ENCODE assay signal across 12 cellular contexts in genomic region chr9:96015876-96016686, GRCh38.
DNase-seq lines count a peak whose midpoint lies in the region; ATAC-seq and TF ChIP-seq lines count a peak whose summit lies in the region.
"Had no signal": no experiment of that assay in that cellular context is flagged by ENCODE, and none has a peak within 500 bp of the region (broad histone marks: within the 10 kb centered on the region; RNA-seq: fewer than 3 reads in every experiment).

No MANE protein-coding gene starts in this region.

- peak overlapping the region; percentile 65 for H3K27ac ChIP-seq in CD4-positive, CD25-positive, alpha-beta regulatory T cell (ENCODE audit: insufficient read depth, low read length, poor library complexity, severe bottlenecking)
- H3K27ac ChIP-seq in Peyer's patch: peak overlapping the region; percentile 33 to 73 (median 65)
- H3K27ac ChIP-seq: C4-2B, vagina had no signal

- H3K9me3 Mint-ChIP-seq in CD4-positive, CD25-positive, alpha-beta regulatory T cell: peaks cover 0 to 3% (median 0%) of the 10 kb centered on the region in 7 donors
- no peaks in the 10 kb centered on the region for H3K9me3 Mint-ChIP-seq in central memory CD8-positive, alpha-beta T cell

- peaks cover 48% of the 10 kb centered on the region for H3K4me1 ChIP-seq in CD4-positive, CD25-positive, alpha-beta regulatory T cell (ENCODE audit: control insufficient read depth, insufficient read depth, low read length, poor library complexity, severe bottlenecking)
- peaks cover 0 to 6% (median 0%) of the 10 kb centered on the region in 4 donors for H3K4me1 ChIP-seq in Peyer's patch

- H3K9me3 ChIP-seq in CD4-positive, CD25-positive, alpha-beta regulatory T cell (ENCODE audit: control insufficient read depth in 2 of 2, low read length in 2 of 2): no peaks in the 10 kb centered on the region
- H3K9me3 ChIP-seq in Peyer's patch: no peaks in the 10 kb centered on the region
- H3K9me3 ChIP-seq: vagina had no signal

- no peak for TF ChIP-seq CTCF in Peyer's patch (IDR thresholded peaks at IDR 0.05)

- peaks cover 14% of the 10 kb centered on the region for H3K36me3 Mint-ChIP-seq in CD4-positive, CD25-positive, alpha-beta regulatory T cell
- H3K36me3 Mint-ChIP-seq in central memory CD8-positive, alpha-beta T cell (ENCODE audit: insufficient read depth): peaks cover 8% of the 10 kb centered on the region

- H3K36me3 ChIP-seq in CD4-positive, CD25-positive, alpha-beta regulatory T cell (ENCODE audit: control insufficient read depth, insufficient read depth, low read length): no peaks in the 10 kb centered on the region
- H3K36me3 ChIP-seq in Peyer's patch: peaks cover 0 to 11% (median 0%) of the 10 kb centered on the region in 3 donors
- H3K36me3 ChIP-seq: vagina had no signal

- DNase-seq in CD4-positive, CD25-positive, alpha-beta regulatory T cell: peak in 2 of 3 donors; percentile 58 to 86
- no peak for DNase-seq in Peyer's patch
- no peak for DNase-seq in central memory CD8-positive, alpha-beta T cell (ENCODE audit: low spot score in 2 of 2)
- DNase-seq in NCI-H2171 treated with DMSO at 0.1 percent for 48 hours (lab: John Stamatoyannopoulos, UW): no peak
- no peak for DNase-seq in hepatic stellate cell (ENCODE audit: low spot score)
- DNase-seq: mesenchymal stem cell, NCI-H1694 had no signal

- peaks cover 18% of the 10 kb centered on the region for H3K27me3 Mint-ChIP-seq in CD4-positive, CD25-positive, alpha-beta regulatory T cell
- H3K27me3 Mint-ChIP-seq in central memory CD8-positive, alpha-beta T cell: peaks cover 17% of the 10 kb centered on the region

- ATAC-seq in CD4-positive, CD25-positive, alpha-beta regulatory T cell (ENCODE audit: low read depth in 2 of 2): peak; percentile 26 to 30
- ATAC-seq in GM21367 (IDR thresholded peaks at IDR 0.05; ENCODE audit: unreplicated experiment) (peak; percentile 52), GM19455 (IDR thresholded peaks at IDR 0.05; ENCODE audit: unreplicated experiment) (no peak), HG03175 (IDR thresholded peaks at IDR 0.05; ENCODE audit: unreplicated experiment) (no peak)
- ATAC-seq in central memory CD8-positive, alpha-beta T cell (replicated peaks; ENCODE audit: extremely low read depth, poor library complexity, severe bottlenecking): peak; percentile 55

- H3K4me3 Mint-ChIP-seq in CD4-positive, CD25-positive, alpha-beta regulatory T cell: peak overlapping the region; percentile 67 to 80 (median 71)
- peak overlapping the region; percentile 56 for H3K4me3 Mint-ChIP-seq in central memory CD8-positive, alpha-beta T cell

- peak overlapping the region; percentile 51 for H3K4me3 ChIP-seq in CD4-positive, CD25-positive, alpha-beta regulatory T cell (ENCODE audit: low read depth, low read length)
- H3K4me3 ChIP-seq in Peyer's patch: no peak overlapping the region
- H3K4me3 ChIP-seq: vagina had no signal

- peak overlapping the region; percentile 89 to 94 (median 91) for H3K27ac Mint-ChIP-seq in CD4-positive, CD25-positive, alpha-beta regulatory T cell
- peak overlapping the region; percentile 85 for H3K27ac Mint-ChIP-seq in central memory CD8-positive, alpha-beta T cell (ENCODE audit: low read depth)

- peaks cover 18 to 69% (median 44%) of the 10 kb centered on the region in 4 donors for H3K4me1 Mint-ChIP-seq in CD4-positive, CD25-positive, alpha-beta regulatory T cell
- peaks cover 37% of the 10 kb centered on the region for H3K4me1 Mint-ChIP-seq in central memory CD8-positive, alpha-beta T cell

- peaks cover 5% of the 10 kb centered on the region for H3K27me3 ChIP-seq in CD4-positive, CD25-positive, alpha-beta regulatory T cell (ENCODE audit: control insufficient read depth, insufficient read depth, low read length)
- no peaks in the 10 kb centered on the region for H3K27me3 ChIP-seq in Peyer's patch
- H3K27me3 ChIP-seq: vagina had no signal

- no peak for TF ChIP-seq POLR2A in Peyer's patch (IDR thresholded peaks at IDR 0.05)

Comparison
In these comparisons a context has a peak if more than half of its experiments do, and no peak if none do; other contexts are left out.
1. ATAC-seq: peak in CD4-positive, CD25-positive, alpha-beta regulatory T cell (2 of 2), GM21367 (single experiment) and central memory CD8-positive, alpha-beta T cell (single experiment); none in GM19455 (single experiment) and HG03175 (single experiment).
2. DNase-seq: peak in CD4-positive, CD25-positive, alpha-beta regulatory T cell (2 of 3); none in Peyer's patch (0 of 3), central memory CD8-positive, alpha-beta T cell (0 of 2), NCI-H2171 treated with DMSO at 0.1 percent for 48 hours (single experiment) and hepatic stellate cell (single experiment).